10 cellular contexts compared by ENCODE assay signal in genomic region chr2:235614900-235615712, GRCh38.
DNase-seq lines count a peak whose midpoint lies in the region; TF ChIP-seq lines count a peak whose summit lies in the region.
"Had no signal": no experiment of that assay in that cellular context is flagged by ENCODE, and none has a peak within 500 bp of the region (broad histone marks: within the 10 kb centered on the region; RNA-seq: fewer than 3 reads in every experiment).

No MANE protein-coding gene starts in this region.

- peak overlapping the region; percentile 95 for H3K27ac Mint-ChIP-seq in osteocyte (ENCODE audit: unreplicated experiment)

- no peak overlapping the region for H3K56ac ChIP-seq in mesendoderm (ENCODE audit: low read length)

- no peak overlapping the region for H3K27ac ChIP-seq in mesendoderm (ENCODE audit: low read depth, low read length)

- H3K9ac ChIP-seq in mesendoderm (ENCODE audit: low read length), result no peak overlapping the region

- no peaks in the 10 kb centered on the region for H3K27me3 Mint-ChIP-seq in osteocyte (ENCODE audit: unreplicated experiment)

- peaks cover 15% of the 10 kb centered on the region for H3K79me1 ChIP-seq in mesendoderm (ENCODE audit: low read length)

- POLR2A ChIA-PET in HEK293T (lab: Yijun Ruan, JAX), result interaction anchor here (0.6 kb wide), 1 partner anchor 95 kb away, joined by 3 read pairs; no protein-coding TSS in a partner anchor

- H2BK120ac ChIP-seq in mesendoderm (ENCODE audit: low read depth, low read length), result no peak overlapping the region

- H4K8ac ChIP-seq in mesendoderm (ENCODE audit: low read depth, low read length), result no peak overlapping the region

- no peak overlapping the region for H2BK15ac ChIP-seq in mesendoderm (replicated peaks; ENCODE audit: low read depth)

- H3K4ac ChIP-seq in mesendoderm (ENCODE audit: low read depth, low read length), result no peak overlapping the region

- H3K4me3 Mint-ChIP-seq in osteocyte (ENCODE audit: unreplicated experiment), result peak overlapping the region; percentile 6

- peak; percentile 75 for DNase-seq in AG09319 (ENCODE audit: extremely low read depth, low read depth)
- DNase-seq in NCI-H524 treated with DMSO at 0.1 percent for 48 hours (lab: John Stamatoyannopoulos, UW), result peak; percentile 23
- peak; percentile 98 for DNase-seq in fibroblast of the aortic adventitia (ENCODE audit: low read depth)
- no peak for DNase-seq in osteocyte (ENCODE audit: extremely low spot score, unreplicated experiment)
- DNase-seq in NCI-H345 (lab: John Stamatoyannopoulos, UW), result no peak
- no peak for DNase-seq in mesendoderm
- DNase-seq in HEK293T (ENCODE audit: extremely low spot score), result no peak
- DNase-seq in KG1 (lab: John Stamatoyannopoulos, UW), result no peak
- DNase-seq: activated gamma-delta T cell, islet precursor cell had no signal

- no peaks in the 10 kb centered on the region for H3K9me3 Mint-ChIP-seq in osteocyte (ENCODE audit: unreplicated experiment)

- no peak overlapping the region for H3K23ac ChIP-seq in mesendoderm (ENCODE audit: low read length)

- TF ChIP-seq CTCF in AG09319 (IDR thresholded peaks at IDR 0.05; ENCODE audit: low read depth, low read length) (no peak), fibroblast of the aortic adventitia (IDR thresholded peaks at IDR 0.05; ENCODE audit: insufficient read depth, low read length) (no peak), osteocyte (IDR thresholded peaks at IDR 0.05) (no peak)

- no peaks in the 10 kb centered on the region for H3K36me3 Mint-ChIP-seq in osteocyte (ENCODE audit: unreplicated experiment)

- WGBS in mesendoderm (ENCODE audit: extremely low coverage, insufficient coverage, low lambda C conversion rate), result no CpG with 5 or more reads among the region's 11 CpGs

- no peaks in the 10 kb centered on the region for H3K36me3 ChIP-seq in mesendoderm (ENCODE audit: control insufficient read depth, insufficient read depth, low read length)

- CTCF ChIA-PET in HEK293T (lab: Yijun Ruan, JAX), result no interaction called here

- no peak overlapping the region for H3K18ac ChIP-seq in mesendoderm (ENCODE audit: low read length)

- peaks cover 62% of the 10 kb centered on the region for H3K4me1 Mint-ChIP-seq in osteocyte (ENCODE audit: unreplicated experiment)

- no peak overlapping the region for H3K4me2 ChIP-seq in mesendoderm (ENCODE audit: low read length)

- no peak overlapping the region for H2BK5ac ChIP-seq in mesendoderm (ENCODE audit: low read length)

- H2AK5ac ChIP-seq in mesendoderm (ENCODE audit: low read length), result no peak overlapping the region

- H3K4me1 ChIP-seq in mesendoderm (ENCODE audit: control insufficient read depth, low read depth, low read length), result no peaks in the 10 kb centered on the region

- no peaks in the 10 kb centered on the region for H3K27me3 ChIP-seq in mesendoderm (ENCODE audit: insufficient read depth, low read length, poor library complexity)

- no peak overlapping the region for H4K5ac ChIP-seq in mesendoderm (ENCODE audit: low read length)

- H3K4me3 ChIP-seq in fibroblast of the aortic adventitia (ENCODE audit: low read depth, low read length), result no peak overlapping the region
- H3K4me3 ChIP-seq in mesendoderm (ENCODE audit: low read length), result no peak overlapping the region

- H3K79me2 ChIP-seq in mesendoderm (ENCODE audit: control insufficient read depth, insufficient read depth, low read length), result peaks cover 3% of the 10 kb centered on the region

TF ChIP-seq in HEK293T, 16 proteins besides CTCF, POLR2A, EP300 and RAD21:
- TF ChIP-seq TARDBP (IDR thresholded peaks at IDR 0.05) (no peak), ELF4 (IDR thresholded peaks at IDR 0.05) (no peak)
TF ChIP-seq in HEK293T: peak in this region for 0.

Comparison
In these comparisons a context has a peak if more than half of its experiments do, and no peak if none do; other contexts are left out.
1. DNase-seq: peak in AG09319 (single experiment), NCI-H524 treated with DMSO at 0.1 percent for 48 hours (single experiment) and fibroblast of the aortic adventitia (single experiment); none in osteocyte (single experiment), NCI-H345 (single experiment), mesendoderm (single experiment), HEK293T (single experiment) and KG1 (single experiment).